ENCODE assay signal across 11 cellular contexts in genomic region chr10:43166879-43167490, GRCh38. TPM values are rescaled to one million over a fixed set of nuclear protein-coding genes. Genes with fewer than 3 reads are reported as not detected.
DNase-seq lines count a peak whose midpoint lies in the region; ATAC-seq and TF ChIP-seq lines count a peak whose summit lies in the region.
"Had no signal": no experiment of that assay in that cellular context is flagged by ENCODE, and none has a peak within 500 bp of the region (broad histone marks: within the 10 kb centered on the region; RNA-seq: fewer than 3 reads in every experiment).

No MANE protein-coding gene starts in this region.

- no peaks in the 10 kb centered on the region for H3K4me1 ChIP-seq in Caco-2

- no TSS peak for BruUV-seq in Calu3 (replicated peaks; lab: Mats Ljungman, UMichigan)
- no TSS peak for BruUV-seq in Caco-2 (replicated peaks; lab: Mats Ljungman, UMichigan)

- H3K27ac Mint-ChIP-seq in Calu3 (ENCODE audit: unreplicated experiment) (peak overlapping the region; percentile 31), Caco-2 (ENCODE audit: unreplicated experiment) (no peak overlapping the region)

- no peaks in the 10 kb centered on the region for H3K9me3 ChIP-seq in Caco-2

- H3K27me3 Mint-ChIP-seq in Calu3 (ENCODE audit: unreplicated experiment) (no peaks in the 10 kb centered on the region), Caco-2 (ENCODE audit: insufficient read depth, unreplicated experiment) (no peaks in the 10 kb centered on the region)

- intact Hi-C loops in Calu3 (cut with micrococcal nuclease; ENCODE audit: unreplicated experiment) = no loop called here
- intact Hi-C loops in Caco-2 (cut with micrococcal nuclease; ENCODE audit: unreplicated experiment) = no loop called here

- no peaks in the 10 kb centered on the region for H3K27me3 ChIP-seq in Caco-2 (replicated peaks; ENCODE audit: control insufficient read depth, insufficient read depth, low read length)

- TF ChIP-seq CTCF in Calu3 (IDR thresholded peaks at IDR 0.05; ENCODE audit: unreplicated experiment) (no peak), Caco-2 (IDR thresholded peaks at IDR 0.05; ENCODE audit: insufficient read depth in 1 of 2, low read depth in 1 of 2, low read length in 1 of 2, severe bottlenecking in 1 of 2, unreplicated experiment in 1 of 2) (no peak)

- POLR2A ChIA-PET in Caco-2 (lab: Charles Lee) = no interaction called here

- H3K36me3 Mint-ChIP-seq in Calu3 (ENCODE audit: insufficient read depth, unreplicated experiment) = no peaks in the 10 kb centered on the region
- H3K36me3 Mint-ChIP-seq in Caco-2 (ENCODE audit: insufficient read depth, unreplicated experiment) = no peaks in the 10 kb centered on the region

- ATAC-seq in GM18868 (IDR thresholded peaks at IDR 0.05; ENCODE audit: unreplicated experiment) = peak; percentile 80
- peak; percentile 68 for ATAC-seq in HG02763 (IDR thresholded peaks at IDR 0.05; ENCODE audit: unreplicated experiment)

- no peaks in the 10 kb centered on the region for H3K36me3 ChIP-seq in Caco-2 (ENCODE audit: control insufficient read depth, insufficient read depth, low read length)

- peaks cover 8% of the 10 kb centered on the region for H3K4me1 Mint-ChIP-seq in Calu3 (ENCODE audit: low read depth, unreplicated experiment)
- no peaks in the 10 kb centered on the region for H3K4me1 Mint-ChIP-seq in Caco-2 (ENCODE audit: low read depth, unreplicated experiment)

- H3K4me3 Mint-ChIP-seq in Calu3 (ENCODE audit: low read depth, unreplicated experiment) (no peak overlapping the region), Caco-2 (ENCODE audit: unreplicated experiment) (no peak overlapping the region)
- H3K4me3 Mint-ChIP-seq: immature natural killer cell had no signal

- peak; percentile 21 for DNase-seq in Calu3
- DNase-seq in NCI-H345 treated with DMSO at 0.1 percent for 48 hours (lab: John Stamatoyannopoulos, UW; ENCODE audit: unreplicated experiment) = peak; percentile 27
- no peak for DNase-seq in Caco-2
- DNase-seq in NK-92 (lab: John Stamatoyannopoulos, UW; ENCODE audit: unreplicated experiment) = no peak
- DNase-seq in occipital lobe (lab: John Stamatoyannopoulos, UW) = no peak
- DNase-seq in hippocampal formation (lab: John Stamatoyannopoulos, UW) = no peak
- DNase-seq: activated CD4-positive, alpha-beta T cell treated with anti-CD3 and anti-CD28 coated beads for 1 hour; anterior cingulate cortex; immature natural killer cell had no signal

- CTCF ChIA-PET in Calu3 (lab: Charles Lee) (no interaction called here), Caco-2 (lab: Charles Lee) (no interaction called here)

- no peak overlapping the region for H3K4me3 ChIP-seq in Caco-2 (ENCODE audit: low read depth, low read length)

- H3K9me3 Mint-ChIP-seq in Calu3 (ENCODE audit: low read depth, unreplicated experiment) (no peaks in the 10 kb centered on the region), Caco-2 (ENCODE audit: unreplicated experiment) (no peaks in the 10 kb centered on the region)
- H3K9me3 Mint-ChIP-seq: immature natural killer cell had no signal

RNA-seq across cellular contexts. Expression of gene CSGALNACT2, which starts 28.7 kb away (rescaled TPM):
- total RNA-seq in Calu3 (2022) = 8.9 and 10.0 TPM in 2 replicates
- total RNA-seq in Caco-2 (2022) = 5.0 and 6.4 TPM in 2 replicates
- total RNA-seq in occipital lobe = 68.3 TPM

Comparison
In these comparisons a context has a peak if more than half of its experiments do, and no peak if none do; other contexts are left out.
1. DNase-seq: peak in Calu3 (single experiment) and NCI-H345 treated with DMSO at 0.1 percent for 48 hours (single experiment); none in Caco-2 (0 of 2), NK-92 (single experiment), occipital lobe (single experiment) and hippocampal formation (0 of 2).